Comparison of ENCODE assay signal across 1 cellular context in genomic region chr15:44663410-44664272, GRCh38.
TF ChIP-seq lines count a peak whose summit lies in the region.

TSS of gene SPG11 (minus strand) at chr15:44663662. CDS start at chr15:44663647, 15 bp downstream.

TF ChIP-seq in H1, 55 proteins besides CTCF, POLR2A, EP300 and RAD21 (continued from another document):
- no peak for TF ChIP-seq HDAC2 (IDR thresholded peaks at IDR 0.05; ENCODE audit: borderline replicate concordance in 1 of 2, low read depth in 2 of 2, low read length in 2 of 2)
- no peak for TF ChIP-seq ZNF274 (IDR thresholded peaks at IDR 0.05; ENCODE audit: borderline replicate concordance, extremely low read depth, low read length)
- 0 out of 2 replicates have a peak, but pooled peaks have one; percentile 4 for TF ChIP-seq EGR1 (IDR thresholded peaks at IDR 0.05; ENCODE audit: borderline replicate concordance, low read depth, low read length)
- TF ChIP-seq NRF1 (IDR thresholded peaks at IDR 0.05; ENCODE audit: low read depth, low read length): peak; percentile 87
- no peak for TF ChIP-seq SIN3A (conservative IDR thresholded peaks at IDR 0.05 in 1 of 2, IDR thresholded peaks at IDR 0.05 in 1 of 2; ENCODE audit: low read depth in 1 of 2, low read length in 2 of 2)
- no peak for TF ChIP-seq CHD2 (IDR thresholded peaks at IDR 0.05; ENCODE audit: low read length)
- peak; percentile 62; the same call in 1 of the 2 replicates for TF ChIP-seq KDM5A (IDR thresholded peaks at IDR 0.05; ENCODE audit: low read length)
- TF ChIP-seq TBP (IDR thresholded peaks at IDR 0.05; ENCODE audit: low read depth, low read length): peak; percentile 81
- peak; percentile 66 for TF ChIP-seq RFX5 (IDR thresholded peaks at IDR 0.05; ENCODE audit: borderline replicate concordance, low read depth, low read length)
- peak; percentile 97 for TF ChIP-seq YY1 (IDR thresholded peaks at IDR 0.05; ENCODE audit: low read depth, low read length)
- TF ChIP-seq E2F6 (IDR thresholded peaks at IDR 0.05): peak; percentile 84
- peak; percentile 88 for TF ChIP-seq GABPA (IDR thresholded peaks at IDR 0.05; ENCODE audit: borderline replicate concordance, insufficient read depth, low read length)
- no peak for TF ChIP-seq SIX5 (IDR thresholded peaks at IDR 0.05; ENCODE audit: low read depth, low read length)
- TF ChIP-seq TAF7 (optimal IDR thresholded peaks at IDR 0.05; ENCODE audit: borderline replicate concordance, low read depth, low read length): peak; percentile 78
- TF ChIP-seq BRCA1 (IDR thresholded peaks at IDR 0.05; ENCODE audit: low read depth, low read length): no peak
- peak; percentile 92 for TF ChIP-seq MAX (IDR thresholded peaks at IDR 0.05)
- TF ChIP-seq ASH2L (IDR thresholded peaks at IDR 0.05; ENCODE audit: low read length): peak; percentile 95
- TF ChIP-seq SP2 (IDR thresholded peaks at IDR 0.05; ENCODE audit: low read length): no peak
- TF ChIP-seq HDAC6 (IDR thresholded peaks at IDR 0.05; ENCODE audit: low read depth, low read length): no peak
- peak; percentile 74 for TF ChIP-seq CREB1 (IDR thresholded peaks at IDR 0.05)
- TF ChIP-seq EZH2 (IDR thresholded peaks at IDR 0.05; ENCODE audit: low read depth, low read length, severe bottlenecking): no peak
- peak; percentile 69 for TF ChIP-seq ATF3 (IDR thresholded peaks at IDR 0.05; ENCODE audit: insufficient read depth, low read depth, low read length)
- no peak for TF ChIP-seq SUZ12 (IDR thresholded peaks at IDR 0.05; ENCODE audit: low read length)
- TF ChIP-seq SP4 (IDR thresholded peaks at IDR 0.05; ENCODE audit: low read length): peak; percentile 74
- TF ChIP-seq SRF (IDR thresholded peaks at IDR 0.05; ENCODE audit: low read depth, low read length): no peak
- TF ChIP-seq FOSL1 (IDR thresholded peaks at IDR 0.05; ENCODE audit: insufficient read depth, low read depth, low read length): no peak
- peak; percentile 77 for TF ChIP-seq USF2 (IDR thresholded peaks at IDR 0.05; ENCODE audit: low read length)
- peak; percentile 90 for TF ChIP-seq POLR2AphosphoS5 (IDR thresholded peaks at IDR 0.05; ENCODE audit: low read depth, low read length)
- no peak for TF ChIP-seq POU5F1 (IDR thresholded peaks at IDR 0.05; ENCODE audit: low read depth, low read length)
- peak; percentile 98 for TF ChIP-seq PHF8 (conservative IDR thresholded peaks at IDR 0.05; ENCODE audit: low read depth, low read length)
- TF ChIP-seq TCF12 (IDR thresholded peaks at IDR 0.05; ENCODE audit: low read depth, low read length): 0 out of 2 replicates have a peak, but pooled peaks have one; percentile 13
- no peak for TF ChIP-seq SIRT6 (IDR thresholded peaks at IDR 0.05; ENCODE audit: low read length)
- TF ChIP-seq SAP30 (IDR thresholded peaks at IDR 0.05; ENCODE audit: insufficient read depth, insufficient replicate concordance, low read length): no peak
- peak; percentile 95 for TF ChIP-seq TAF1 (IDR thresholded peaks at IDR 0.05; ENCODE audit: low read depth, low read length)
- TF ChIP-seq KDM4A (IDR thresholded peaks at IDR 0.05; ENCODE audit: low read depth, low read length, severe bottlenecking): peak; percentile 81
- TF ChIP-seq GTF2F1 (IDR thresholded peaks at IDR 0.05; ENCODE audit: borderline replicate concordance, low read depth, low read length): 0 out of 2 replicates have a peak, but pooled peaks have one; percentile 11
- TF ChIP-seq RBBP5 (IDR thresholded peaks at IDR 0.05; ENCODE audit: borderline replicate concordance, low read depth, low read length): peak; percentile 93; the same call in 1 of the 2 replicates
- TF ChIP-seq TEAD4 (IDR thresholded peaks at IDR 0.05; ENCODE audit: low read depth, low read length): no peak
